8 cellular contexts compared by ENCODE assay signal in genomic region chr2:118371500-118371899, GRCh38.
A peak's percentile ranks its signal among the peaks of the same experiment; 100 is the strongest.
DNase-seq lines count a peak whose midpoint lies in the region; ATAC-seq and TF ChIP-seq lines count a peak whose summit lies in the region.

No MANE protein-coding gene starts in this region.

- H3K27ac ChIP-seq in Panc1 (ENCODE audit: low read length) (no peak overlapping the region), tibial artery (no peak overlapping the region)

- BruUV-seq in Panc1 (replicated peaks; lab: Mats Ljungman, UMichigan), result no TSS peak

- intact Hi-C loops in Panc1 (cut with micrococcal nuclease; ENCODE audit: unreplicated experiment), result loop anchor here (5.0 kb wide), 1 partner anchor 486 kb away; no protein-coding TSS in a partner anchor
- intact Hi-C loops in tibial artery (cut with DNase I; ENCODE audit: low total_unique reads), result no loop called here

- POLR2A ChIA-PET in Panc1 (lab: Charles Lee), result no interaction called here

- in situ Hi-C loops in G401 (cut with HindIII; ENCODE audit: low sequenced_read_pairs) (no loop called here), Panc1 (cut with HindIII; ENCODE audit: low pct_unique_long_range_greater_than_20kb, low sequenced_read_pairs) (no loop called here)

- no peaks in the 10 kb centered on the region for H3K27me3 ChIP-seq in H7 (ENCODE audit: control insufficient read depth, insufficient read depth, low read length)
- peaks cover 4% of the 10 kb centered on the region; the same call in 1 of the 2 replicates for H3K27me3 ChIP-seq in Panc1 (ENCODE audit: control insufficient read depth, insufficient read depth, low read length)
- no peaks in the 10 kb centered on the region for H3K27me3 ChIP-seq in tibial artery

- DNase-seq in G401 (ENCODE audit: low spot score), result peak; percentile 1
- peak; percentile 66 for DNase-seq in H7
- no peak for DNase-seq in Panc1 (ENCODE audit: low read depth, low spot score)
- peak; percentile 14 for DNase-seq in hepatic stellate cell (ENCODE audit: low spot score)
- no peak for DNase-seq in GOT3 (lab: John Stamatoyannopoulos, UW)
- DNase-seq in tibial artery, result no peak
- no peak for DNase-seq in NCI-H1436 treated with DMSO at 0.1 percent for 48 hours (lab: John Stamatoyannopoulos, UW)

- CTCF ChIA-PET in Panc1 (lab: Charles Lee), result interaction anchor here (1.0 kb wide), 1 partner anchor 484 kb away, joined by 4 read pairs; no protein-coding TSS in a partner anchor

- H3K4me1 ChIP-seq in Panc1 (ENCODE audit: control insufficient read depth, insufficient read depth, low read length), result no peaks in the 10 kb centered on the region
- H3K4me1 ChIP-seq in tibial artery, result no peaks in the 10 kb centered on the region

- H3K9me3 ChIP-seq in Panc1 (ENCODE audit: control insufficient read depth, insufficient read depth, low read depth, low read length) (no peaks in the 10 kb centered on the region), tibial artery (no peaks in the 10 kb centered on the region)

- TF ChIP-seq CTCF in Panc1 (IDR thresholded peaks at IDR 0.05) (peak; percentile 82), tibial artery (IDR thresholded peaks at IDR 0.05) (no peak)

- no peak overlapping the region for H3K4me3 ChIP-seq in H7 (ENCODE audit: insufficient read depth, low read depth, low read length)
- H3K4me3 ChIP-seq in Panc1 (ENCODE audit: low read depth in 2 of 2, low read length in 2 of 2), result no peak overlapping the region
- no peak overlapping the region for H3K4me3 ChIP-seq in tibial artery

- ATAC-seq in Panc1, result no peak; the same call in 1 of the 2 replicates
- ATAC-seq in GM21717 (IDR thresholded peaks at IDR 0.05; ENCODE audit: unreplicated experiment), result no peak

- H3K36me3 ChIP-seq in H7 (replicated peaks; ENCODE audit: control insufficient read depth, insufficient read depth, low read length) (no peaks in the 10 kb centered on the region), Panc1 (ENCODE audit: control insufficient read depth, insufficient read depth, low read length) (no peaks in the 10 kb centered on the region), tibial artery (no peaks in the 10 kb centered on the region)

Comparison
In these comparisons a context has a peak if more than half of its experiments do, and no peak if none do; other contexts are left out.
1. DNase-seq: peak in G401 (single experiment), H7 (single experiment) and hepatic stellate cell (single experiment); none in Panc1 (single experiment), GOT3 (single experiment), tibial artery (0 of 2) and NCI-H1436 treated with DMSO at 0.1 percent for 48 hours (single experiment).